In genomic region chr20:63432577-63433061, GRCh38 we compare ENCODE assay signal across 1 cellular context.
TF ChIP-seq lines count a peak whose summit lies in the region.

No MANE protein-coding gene starts in this region.

TF ChIP-seq in HEK293, 187 proteins besides CTCF, POLR2A, EP300 and RAD21 (continued from another document):
- TF ChIP-seq KLF9 (tag by site-specific recombination; IDR thresholded peaks at IDR 0.05; ENCODE audit: low read depth) (no peak), ZNF248 (tag by site-specific recombination; IDR thresholded peaks at IDR 0.05) (no peak), KLF16 (tag by site-specific recombination; IDR thresholded peaks at IDR 0.05) (no peak), OSR2 (tag by site-specific recombination; IDR thresholded peaks at IDR 0.05) (no peak), KLF1 (tag by site-specific recombination; IDR thresholded peaks at IDR 0.05) (0 out of 2 replicates have a peak, but pooled peaks have one; percentile 5), ZNF639 (tag by site-specific recombination; IDR thresholded peaks at IDR 0.05) (no peak), BCL6B (tag by site-specific recombination; IDR thresholded peaks at IDR 0.05) (no peak)
TF ChIP-seq in HEK293: peak in this region for 5.
